9 cellular contexts compared by ENCODE assay signal in the genomic region with DNA sequence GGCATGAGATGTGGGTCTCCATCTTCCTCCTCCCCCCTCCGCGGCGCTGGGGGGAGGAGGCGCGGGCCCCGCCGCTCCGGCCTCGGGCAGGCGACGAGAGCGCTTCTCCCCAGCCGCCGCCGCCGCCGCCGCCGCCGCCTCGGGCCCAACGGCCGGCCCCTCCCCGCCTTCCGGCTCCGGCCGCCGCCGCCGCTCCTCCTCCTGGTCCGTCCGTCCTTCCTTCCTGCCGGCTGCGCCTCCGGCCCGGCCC. TPM values are rescaled to one million over a fixed set of nuclear protein-coding genes. Genes with fewer than 3 reads are reported as not detected.
DNase-seq lines count a peak whose midpoint lies in the region; ATAC-seq, FAIRE-seq and TF ChIP-seq lines count a peak whose summit lies in the region.
"Had no signal": no experiment of that assay in that cellular context is flagged by ENCODE, and none has a peak within 500 bp of the region (broad histone marks: within the 10 kb centered on the region; RNA-seq: fewer than 3 reads in every experiment).

No MANE protein-coding gene starts in this region.

- TF ChIP-seq EP300 in H1 (IDR thresholded peaks at IDR 0.05; ENCODE audit: borderline replicate concordance in 1 of 2, low read depth in 2 of 2, low read length in 2 of 2): no peak

- H3K14ac ChIP-seq in H1 (ENCODE audit: insufficient read length): no peak overlapping the region

- H3K79me1 ChIP-seq in H1 (ENCODE audit: low read depth, low read length): no peaks in the 10 kb centered on the region

- no peak overlapping the region for H4K5ac ChIP-seq in H1 (ENCODE audit: insufficient read length, low read depth, low read length)

- H2BK5ac ChIP-seq in H1 (ENCODE audit: low read depth, low read length): no peak overlapping the region; the same call in 1 of the 2 replicates

- DNase-seq in DMS79 treated with DMSO at 0.1 percent for 48 hours (lab: John Stamatoyannopoulos, UW) (peak; percentile 47), DMS79 (lab: John Stamatoyannopoulos, UW) (no peak), HPDE6-E6E7 (ENCODE audit: extremely low spot score) (peak; percentile 12), H1 (ENCODE audit: low read depth in 1 of 2, low spot score in 2 of 2) (no peak), foreskin melanocyte (no peak)

- H3K4me1 ChIP-seq in H1 (replicated peaks in 1 of 4; ENCODE audit: control insufficient read depth in 3 of 4, insufficient read depth in 4 of 4, low read length in 3 of 4) (peaks cover 14 to 35% (median 21%) of the 10 kb centered on the region in 4 experiments), mucosa of stomach (ENCODE audit: control insufficient read depth, insufficient read depth, low read length) (peaks cover 31% of the 10 kb centered on the region)

- H3K79me2 ChIP-seq in H1 (ENCODE audit: control insufficient read depth in 1 of 2, insufficient read depth in 2 of 2, low read length in 2 of 2): peaks cover 0 to 5% of the 10 kb centered on the region in 2 experiments; a peak in 1 of 4 replicates

- WGBS in H1 (ENCODE audit: extremely low coverage in 1 of 2, insufficient coverage in 1 of 2, insufficient read length in 1 of 2, insufficient replicate concordance in 2 of 2, low coverage in 1 of 2, low lambda C conversion rate in 2 of 2, missing lambda C conversion rate in 1 of 2), 2 experiments: no CpG with 5 or more reads among the region's 36 CpGs

- CTCF ChIA-PET in H1 (lab: Charles Lee; ENCODE audit: partially characterized antibody): interaction anchor here (1.2 to 1.8 kb wide), 2 partner anchors 10 to 11 kb away, joined by 4 to 6 read pairs; no protein-coding TSS in a partner anchor

- 0 out of 2 replicates have a peak overlapping the region, but pooled peaks have one; percentile 46 for H4K8ac ChIP-seq in H1 (ENCODE audit: extremely low read depth, insufficient read depth, low read length)

- POLR2A ChIA-PET in H1 (lab: Charles Lee; ENCODE audit: partially characterized antibody): interaction anchor here (1.2 to 2.2 kb wide), 4 partner anchors 10 to 97 kb away, joined by 3 to 14 read pairs (median 6); a partner anchor contains a TSS

- peak overlapping the region; percentile 78 to 94 for H3K4me2 ChIP-seq in H1 (ENCODE audit: insufficient read depth in 1 of 2, low read depth in 2 of 2, low read length in 2 of 2)

- H4K20me1 ChIP-seq in H1 (replicated peaks in 1 of 2; ENCODE audit: control insufficient read depth in 1 of 2, insufficient read depth in 2 of 2, low read length in 2 of 2): peaks cover 17 to 18% of the 10 kb centered on the region in 2 experiments

- no peak for TF ChIP-seq POLR2A in H1 (IDR thresholded peaks at IDR 0.05; ENCODE audit: control extremely low read depth in 1 of 2, low read depth in 2 of 2, low read length in 2 of 2)

- H3K9me3 ChIP-seq in H1 (ENCODE audit: insufficient read depth in 2 of 2, low read depth in 1 of 2, low read length in 1 of 2) (no peaks in the 10 kb centered on the region), mucosa of stomach (ENCODE audit: control insufficient read depth, low read length) (no peaks in the 10 kb centered on the region)

- no peak overlapping the region for H3K56ac ChIP-seq in H1 (replicated peaks; ENCODE audit: insufficient read length, low read depth, low read length)

- no peak overlapping the region for H2AK5ac ChIP-seq in H1 (ENCODE audit: low read depth, low read length)

- H2BK15ac ChIP-seq in H1 (ENCODE audit: low read length): no peak overlapping the region

- no peak overlapping the region for H3K4ac ChIP-seq in H1 (replicated peaks; ENCODE audit: insufficient read length, low read depth, low read length)

- no peak overlapping the region for H2BK20ac ChIP-seq in H1 (ENCODE audit: low read length)

- H4K91ac ChIP-seq in H1 (replicated peaks; ENCODE audit: insufficient read length, low read length): no peak overlapping the region

- no peak overlapping the region for H2AFZ ChIP-seq in H1 (ENCODE audit: low read length)

- peak; percentile 45 for ATAC-seq in GM21423 (IDR thresholded peaks at IDR 0.05; ENCODE audit: unreplicated experiment)
- peak; percentile 34 for ATAC-seq in SK-N-SH treated with all-trans-retinoic acid at 6 μM for 48 hours

- H3K9ac ChIP-seq in H1 (replicated peaks in 1 of 4; ENCODE audit: extremely low read depth in 1 of 4, low read depth in 3 of 4, low read length in 3 of 4): peak overlapping the region in 2 of 4 experiments; percentile 25 to 80; a peak in 3 of 7 replicates
- peak overlapping the region; percentile 67 for H3K9ac ChIP-seq in mucosa of stomach (ENCODE audit: low read length)

- no peak for FAIRE-seq in H1 (lab: Jason Lieb, UNC)
- FAIRE-seq: frontal cortex had no signal

- TF ChIP-seq RAD21 in H1 (IDR thresholded peaks at IDR 0.05 in 1 of 2, conservative IDR thresholded peaks at IDR 0.05 in 1 of 2; ENCODE audit: low read depth in 2 of 2, low read length in 2 of 2): no peak

- H2BK12ac ChIP-seq in H1 (ENCODE audit: low read depth, low read length): no peak overlapping the region

- no peak for TF ChIP-seq CTCF in H1 (IDR thresholded peaks at IDR 0.05; ENCODE audit: control extremely low read depth in 1 of 3, insufficient read depth in 1 of 3, low read depth in 1 of 3, low read length in 3 of 3)

- H3K4me3 ChIP-seq in H1 (ENCODE audit: extremely low read depth in 1 of 4, insufficient read depth in 2 of 4, low read depth in 3 of 4, low read length in 4 of 4) (peak overlapping the region; percentile 64 to 71 (median 66)), mucosa of stomach (ENCODE audit: low read length) (peak overlapping the region; percentile 37)

- no peak overlapping the region for H3K27ac ChIP-seq in H1 (ENCODE audit: low read depth, low read length)

- H3K23ac ChIP-seq in H1 (ENCODE audit: insufficient read length): no peak overlapping the region

- peaks cover 22 to 65% (median 53%) of the 10 kb centered on the region in 4 experiments for H3K27me3 ChIP-seq in H1 (replicated peaks in 1 of 4; ENCODE audit: control insufficient read depth in 3 of 4, extremely low read depth in 1 of 4, insufficient read depth in 3 of 4, low read length in 3 of 4)
- no peaks in the 10 kb centered on the region for H3K27me3 ChIP-seq in mucosa of stomach (ENCODE audit: control insufficient read depth, insufficient read depth, low read length)

- peaks cover 18% of the 10 kb centered on the region; the same call in 1 of the 2 replicates for H3K23me2 ChIP-seq in H1 (ENCODE audit: low read depth, low read length)

- H2BK120ac ChIP-seq in H1 (replicated peaks; ENCODE audit: low read depth, low read length): no peak overlapping the region

- no peaks in the 10 kb centered on the region for H3K36me3 ChIP-seq in H1 (ENCODE audit: control insufficient read depth in 2 of 4, insufficient read depth in 4 of 4, low read length in 3 of 4)
- H3K36me3 ChIP-seq in mucosa of stomach (ENCODE audit: control insufficient read depth, insufficient read depth, low read length): no peaks in the 10 kb centered on the region

- no peak overlapping the region for H3K18ac ChIP-seq in H1 (ENCODE audit: extremely low read depth, low read length)

TF ChIP-seq in SK-N-SH treated with all-trans-retinoic acid at 6 μM for 48 hours, 23 proteins besides CTCF, POLR2A, EP300 and RAD21 (continues in another document):
- no peak for TF ChIP-seq ZNF8 (CRISPR knock-in tag; IDR thresholded peaks at IDR 0.05)
- no peak for TF ChIP-seq OSR1 (CRISPR knock-in tag; IDR thresholded peaks at IDR 0.05)
- no peak for TF ChIP-seq RARB (CRISPR knock-in tag; IDR thresholded peaks at IDR 0.05)
- no peak for TF ChIP-seq PPARA (CRISPR knock-in tag; IDR thresholded peaks at IDR 0.05; ENCODE audit: borderline replicate concordance)
- TF ChIP-seq TCF4 (CRISPR knock-in tag; IDR thresholded peaks at IDR 0.05; ENCODE audit: borderline replicate concordance): no peak

TF ChIP-seq in H1, 55 proteins besides CTCF, POLR2A, EP300 and RAD21:
- TF ChIP-seq RBBP5 (IDR thresholded peaks at IDR 0.05; ENCODE audit: borderline replicate concordance, low read depth, low read length) (0 out of 2 replicates have a peak, but pooled peaks have one; percentile 7), POU5F1 (IDR thresholded peaks at IDR 0.05; ENCODE audit: low read depth, low read length) (no peak)

RNA-seq across cellular contexts. Expression of a gene that starts 0.4 kb away (rescaled TPM):
- total RNA-seq in H1 (2021; fragmentation: NEBNext Ultra II Directional; extraction: Animal tissue kit (Norgen Biotek cat#: 25700)): 5.5 and 6.2 TPM in 2 replicates
- 9.6 and 11.7 TPM in 2 replicates for polyA plus RNA-seq in H1 (2011; rRNA removed)
- 8.7 TPM for polyA plus RNA-seq in H1 (2011; cell fraction: cytosol; rRNA removed)
- 8.7 TPM for polyA plus RNA-seq in H1 (2011; cell fraction: nucleus; rRNA removed)
- polyA plus RNA-seq in H1 (2012, experiment 1 of 2): 2.7 to 6.9 TPM (median 5.5 TPM) in 4 replicates
- polyA plus RNA-seq in H1 (2012, experiment 2 of 2): 2.7 TPM
- polyA plus RNA-seq in H1 (2013, experiment 1 of 2): 2.2 TPM
- 2.1 TPM for polyA plus RNA-seq in H1 (2013, experiment 2 of 2)
- 10.8 and 11.9 TPM in 2 replicates for polyA minus RNA-seq in H1 (2011; rRNA and poly(A)+ RNA removed)
- 10.6 TPM for polyA minus RNA-seq in H1 (2011; cell fraction: cytosol; rRNA and poly(A)+ RNA removed)
- polyA minus RNA-seq in H1 (2011; cell fraction: nucleus; rRNA and poly(A)+ RNA removed): 10.5 TPM

RNA-seq across cellular contexts. Expression of a gene that starts 35.1 kb away (rescaled TPM):
- total RNA-seq in H1 (2021; fragmentation: NEBNext Ultra II Directional; extraction: Animal tissue kit (Norgen Biotek cat#: 25700)): 0.91 and 1.2 TPM in 2 replicates
- polyA plus RNA-seq in H1 (2011; rRNA removed): 1.2 TPM in 2 replicates
- polyA plus RNA-seq in H1 (2011; cell fraction: cytosol; rRNA removed): 0.90 TPM
- 1.1 TPM for polyA plus RNA-seq in H1 (2011; cell fraction: nucleus; rRNA removed)
- polyA plus RNA-seq in H1 (2012, experiment 1 of 2): 0.36 to 1.3 TPM (median 1.0 TPM) in 4 replicates
- polyA plus RNA-seq in H1 (2012, experiment 2 of 2): 1.4 TPM
- 1.5 TPM for polyA plus RNA-seq in H1 (2013, experiment 1 of 2)
- polyA plus RNA-seq in H1 (2013, experiment 2 of 2): 1.3 TPM
- 0.32 and 0.46 TPM in 2 replicates for polyA minus RNA-seq in H1 (2011; rRNA and poly(A)+ RNA removed)
- polyA minus RNA-seq in H1 (2011; cell fraction: cytosol; rRNA and poly(A)+ RNA removed): not detected
- polyA minus RNA-seq in H1 (2011; cell fraction: nucleus; rRNA and poly(A)+ RNA removed): 1.5 TPM

Comparison
In these comparisons a context has a peak if more than half of its experiments do, and no peak if none do; other contexts are left out.
1. DNase-seq: peak in DMS79 treated with DMSO at 0.1 percent for 48 hours (single experiment) and HPDE6-E6E7 (single experiment); none in DMS79 (single experiment), H1 (0 of 2) and foreskin melanocyte (single experiment).